In the genomic region with DNA sequence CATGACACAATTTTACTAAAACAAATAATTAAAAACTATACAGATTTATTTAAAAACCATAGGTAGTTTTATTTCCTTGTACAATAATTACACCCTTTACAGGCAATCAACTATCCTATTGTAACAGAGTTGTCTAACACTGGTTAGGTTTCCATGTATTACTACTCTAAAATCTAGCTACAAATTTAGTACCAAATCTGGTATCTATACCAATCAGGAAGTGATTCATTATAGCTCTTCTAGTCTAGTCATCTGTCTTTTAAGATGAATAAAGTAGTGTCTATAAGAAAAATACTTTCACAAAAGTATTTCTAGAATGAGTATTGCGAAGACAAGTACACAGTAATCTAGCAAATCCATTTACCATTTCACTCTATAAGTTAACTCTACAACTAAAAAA, we compare ENCODE assay signal across 30 cellular contexts. TPM values are rescaled to one million over a fixed set of nuclear protein-coding genes. Genes with fewer than 3 reads are reported as not detected.
DNase-seq lines count a peak whose midpoint lies in the region; ATAC-seq, FAIRE-seq and TF ChIP-seq lines count a peak whose summit lies in the region.
"Had no signal": no experiment of that assay in that cellular context is flagged by ENCODE, and none has a peak within 500 bp of the region (broad histone marks: within the 10 kb centered on the region; RNA-seq: fewer than 3 reads in every experiment).

No MANE protein-coding gene starts in this region.

- H3K36me3 Mint-ChIP-seq in activated naive CD8-positive, alpha-beta T cell treated with anti-CD3 and anti-CD28 coated beads, Interleukin-2, amount 50 U/mL, for 24 hours (ENCODE audit: low read depth), result peaks cover 57% of the 10 kb centered on the region
- peaks cover 19% of the 10 kb centered on the region for H3K36me3 Mint-ChIP-seq in activated naive CD8-positive, alpha-beta T cell treated with anti-CD3 and anti-CD28 coated beads for 36 hours
- peaks cover 8% of the 10 kb centered on the region for H3K36me3 Mint-ChIP-seq in astrocyte (ENCODE audit: low read depth, unreplicated experiment)

- POLR2A ChIA-PET in A673 (lab: Charles Lee; ENCODE audit: low non-redundant PET), result no interaction called here

- H3K27ac ChIP-seq in astrocyte (ENCODE audit: low read depth, low read length), result no peak overlapping the region
- H3K27ac ChIP-seq in A673 (ENCODE audit: low read depth, low read length, poor library complexity, severe bottlenecking), result no peak overlapping the region
- H3K27ac ChIP-seq: gastrocnemius medialis, hepatocyte, left ventricle myocardium inferior, neutrophil, psoas muscle, RWPE1, sigmoid colon had no signal

- no peak overlapping the region for H3K4me3 Mint-ChIP-seq in activated naive CD8-positive, alpha-beta T cell treated with anti-CD3 and anti-CD28 coated beads, Interleukin-2, amount 50 U/mL, for 24 hours
- no peak overlapping the region for H3K4me3 Mint-ChIP-seq in activated naive CD8-positive, alpha-beta T cell treated with anti-CD3 and anti-CD28 coated beads for 36 hours
- H3K4me3 Mint-ChIP-seq in astrocyte (ENCODE audit: unreplicated experiment), result no peak overlapping the region
- H3K4me3 Mint-ChIP-seq: activated naive CD8-positive, alpha-beta T cell; CD14-positive monocyte; mesothelial cell of epicardium; naive B cell; stimulated activated naive B cell treated with anti-CD40 and anti-IgM and Interleukin-4, amounts not matched to agents 10 μg/mL and 1 μg/mL and 100 μg/mL, for 72 hours; T-helper 1 cell treated with Interleukin-12 subunit alpha and Interleukin-12 subunit beta and Interleukin-4 antibody, amounts not matched to agents 30 μg/mL and 1 μg/mL, for 36 hours had no signal

- BruUV-seq in A673 (replicated peaks; lab: Mats Ljungman, UMichigan), result no TSS peak

- H3K4me1 ChIP-seq in astrocyte (ENCODE audit: insufficient read depth, low read length), result no peaks in the 10 kb centered on the region
- H3K4me1 ChIP-seq in A673 (ENCODE audit: insufficient read depth, low read length, poor library complexity, severe bottlenecking), result peaks cover 25% of the 10 kb centered on the region

- TF ChIP-seq CTCF in astrocyte (IDR thresholded peaks at IDR 0.05; ENCODE audit: insufficient read depth, low read depth, low read length) (no peak), A673 (conservative IDR thresholded peaks at IDR 0.05; ENCODE audit: low read depth, low read length) (no peak)

- peaks cover 61% of the 10 kb centered on the region for H3K4me1 Mint-ChIP-seq in activated naive CD8-positive, alpha-beta T cell treated with anti-CD3 and anti-CD28 coated beads, Interleukin-2, amount 50 U/mL, for 24 hours
- peaks cover 47% of the 10 kb centered on the region for H3K4me1 Mint-ChIP-seq in activated naive CD8-positive, alpha-beta T cell treated with anti-CD3 and anti-CD28 coated beads for 36 hours
- peaks cover 6% of the 10 kb centered on the region for H3K4me1 Mint-ChIP-seq in astrocyte (ENCODE audit: low read depth, unreplicated experiment)
- H3K4me1 Mint-ChIP-seq: mesothelial cell of epicardium had no signal

- no peaks in the 10 kb centered on the region for H3K27me3 ChIP-seq in astrocyte (ENCODE audit: insufficient read depth, low read length)
- H3K27me3 ChIP-seq in A673 (replicated peaks; ENCODE audit: insufficient read depth, low read depth, low read length, poor library complexity), result no peaks in the 10 kb centered on the region
- H3K27me3 ChIP-seq: gastrocnemius medialis, hepatocyte, neutrophil, sigmoid colon had no signal

- H3K9me3 ChIP-seq in astrocyte (ENCODE audit: insufficient read depth, low read depth, low read length) (no peaks in the 10 kb centered on the region), A673 (ENCODE audit: low read depth, low read length, poor library complexity, severe bottlenecking) (no peaks in the 10 kb centered on the region)
- H3K9me3 ChIP-seq: gastrocnemius medialis, left ventricle myocardium inferior, neutrophil, psoas muscle, sigmoid colon had no signal

- H2AFZ ChIP-seq in astrocyte (ENCODE audit: low read depth, low read length), result no peak overlapping the region
- H2AFZ ChIP-seq: hepatocyte had no signal

- H3K4me2 ChIP-seq in astrocyte (ENCODE audit: low read length), result no peak overlapping the region
- H3K4me2 ChIP-seq: hepatocyte had no signal

- H3K9ac ChIP-seq in astrocyte (ENCODE audit: low read length), result no peak overlapping the region

- H3K36me3 ChIP-seq in astrocyte (ENCODE audit: insufficient read depth, low read length), result peaks cover 22% of the 10 kb centered on the region
- H3K36me3 ChIP-seq in A673 (ENCODE audit: insufficient read depth, low read length, poor library complexity, severe bottlenecking), result peaks cover 38% of the 10 kb centered on the region

- H3K79me2 ChIP-seq in astrocyte (ENCODE audit: insufficient read depth, low read length), result peaks cover 42% of the 10 kb centered on the region

- H3K9me3 Mint-ChIP-seq in activated naive CD8-positive, alpha-beta T cell treated with anti-CD3 and anti-CD28 coated beads, Interleukin-2, amount 50 U/mL, for 24 hours, result no peaks in the 10 kb centered on the region
- no peaks in the 10 kb centered on the region for H3K9me3 Mint-ChIP-seq in activated naive CD8-positive, alpha-beta T cell treated with anti-CD3 and anti-CD28 coated beads for 36 hours
- no peaks in the 10 kb centered on the region for H3K9me3 Mint-ChIP-seq in astrocyte (ENCODE audit: unreplicated experiment)
- H3K9me3 Mint-ChIP-seq: CD14-positive monocyte; mesothelial cell of epicardium; naive B cell; stimulated activated naive B cell treated with anti-CD40 and anti-IgM and Interleukin-4, amounts not matched to agents 10 μg/mL and 1 μg/mL and 100 μg/mL, for 72 hours; T-helper 1 cell treated with Interleukin-12 subunit alpha and Interleukin-12 subunit beta and Interleukin-4 antibody, amounts not matched to agents 30 μg/mL and 1 μg/mL, for 36 hours had no signal

- H3K27me3 Mint-ChIP-seq in activated naive CD8-positive, alpha-beta T cell treated with anti-CD3 and anti-CD28 coated beads, Interleukin-2, amount 50 U/mL, for 24 hours, result no peaks in the 10 kb centered on the region
- no peaks in the 10 kb centered on the region for H3K27me3 Mint-ChIP-seq in activated naive CD8-positive, alpha-beta T cell treated with anti-CD3 and anti-CD28 coated beads for 36 hours
- no peaks in the 10 kb centered on the region for H3K27me3 Mint-ChIP-seq in astrocyte (ENCODE audit: low read depth, unreplicated experiment)
- H3K27me3 Mint-ChIP-seq: activated naive CD8-positive, alpha-beta T cell; naive B cell; stimulated activated naive B cell treated with anti-CD40 and anti-IgM and Interleukin-4, amounts not matched to agents 10 μg/mL and 1 μg/mL and 100 μg/mL, for 72 hours had no signal

- peak; percentile 37 for FAIRE-seq in GM19239 (lab: Jason Lieb, UNC)
- peak; percentile 75 for FAIRE-seq in astrocyte (lab: Jason Lieb, UNC)
- FAIRE-seq: TTC549 had no signal

- intact Hi-C loops in A673 (cut with micrococcal nuclease; ENCODE audit: unreplicated experiment), result no loop called here

- CTCF ChIA-PET in A673 (lab: Charles Lee), result no interaction called here

- DNase-seq in activated naive CD8-positive, alpha-beta T cell treated with anti-CD3 and anti-CD28 coated beads, Interleukin-2, amount 50 U/mL, for 24 hours, result no peak
- DNase-seq in activated naive CD8-positive, alpha-beta T cell treated with anti-CD3 and anti-CD28 coated beads for 36 hours, result no peak
- DNase-seq in GM19239 (ENCODE audit: insufficient read length, low spot score) (no peak), astrocyte (ENCODE audit: low read depth) (no peak), A673 (ENCODE audit: low spot score) (no peak), EL (no peak), activated gamma-delta T cell (lab: John Stamatoyannopoulos, UW) (no peak)
- DNase-seq: activated CD8-positive, alpha-beta memory T cell treated with anti-CD3 and anti-CD28 coated beads for 24 hours; central memory CD4-positive, alpha-beta T cell; dermis blood vessel endothelial cell; DMS79; gastrocnemius medialis; KG1; left ventricle myocardium inferior; naive B cell; NCI-H446 treated with DMSO at 0.1 percent for 48 hours; NCI-H82; psoas muscle; sigmoid colon; stimulated activated CD4-positive, alpha-beta T cell treated with anti-CD3 and anti-CD28 coated beads, Interleukin-4, amount 100 ng/mL, for 4 hours; stimulated activated naive B cell treated with anti-CD40 and anti-IgM and Interleukin-4, amounts not matched to agents 10 μg/mL and 1 μg/mL and 100 μg/mL, for 72 hours had no signal

- H3K4me3 ChIP-seq in astrocyte (ENCODE audit: insufficient read depth, low read depth, low read length) (no peak overlapping the region), A673 (ENCODE audit: low read depth, low read length, poor library complexity, severe bottlenecking) (no peak overlapping the region)
- H3K4me3 ChIP-seq: gastrocnemius medialis, hepatocyte, left ventricle myocardium inferior, psoas muscle, sigmoid colon had no signal

- no peak overlapping the region for H3K27ac Mint-ChIP-seq in activated naive CD8-positive, alpha-beta T cell treated with anti-CD3 and anti-CD28 coated beads, Interleukin-2, amount 50 U/mL, for 24 hours
- no peak overlapping the region for H3K27ac Mint-ChIP-seq in activated naive CD8-positive, alpha-beta T cell treated with anti-CD3 and anti-CD28 coated beads for 36 hours
- H3K27ac Mint-ChIP-seq in astrocyte (ENCODE audit: unreplicated experiment), result no peak overlapping the region
- H3K27ac Mint-ChIP-seq: activated naive CD8-positive, alpha-beta T cell; CD14-positive monocyte; mesothelial cell of epicardium; stimulated activated naive B cell treated with anti-CD40 and anti-IgM and Interleukin-4, amounts not matched to agents 10 μg/mL and 1 μg/mL and 100 μg/mL, for 72 hours; T-helper 1 cell treated with Interleukin-12 subunit alpha and Interleukin-12 subunit beta and Interleukin-4 antibody, amounts not matched to agents 30 μg/mL and 1 μg/mL, for 36 hours had no signal

- H4K20me1 ChIP-seq in astrocyte (ENCODE audit: insufficient read depth, low read length), result peaks cover 20% of the 10 kb centered on the region

- peak; percentile 84 for ATAC-seq in activated naive CD8-positive, alpha-beta T cell treated with anti-CD3 and anti-CD28 coated beads, Interleukin-2, amount 50 U/mL, for 24 hours
- ATAC-seq: gastrocnemius medialis; HCT116; psoas muscle; stimulated activated naive B cell treated with anti-CD40 and anti-IgM and Interleukin-4, amounts not matched to agents 10 μg/mL and 1 μg/mL and 100 μg/mL, for 72 hours had no signal

RNA-seq across cellular contexts. Expression of gene ZNF800, which starts 16.9 kb away (rescaled TPM):
- total RNA-seq in activated naive CD8-positive, alpha-beta T cell treated with anti-CD3 and anti-CD28 coated beads for 36 hours, result 10 to 100 TPM; 32.1 to 34.2 TPM
- total RNA-seq in astrocyte, result 27.9 and 29.4 TPM in 2 replicates
- 23.0 and 25.7 TPM in 2 replicates for total RNA-seq in A673 (2021)
